Comparison of ENCODE assay signal across 19 cellular contexts in genomic region chr13:42977219-42977659, GRCh38. TPM values are rescaled to one million over a fixed set of nuclear protein-coding genes. Genes with fewer than 3 reads are reported as not detected.
DNase-seq lines count a peak whose midpoint lies in the region; ATAC-seq and TF ChIP-seq lines count a peak whose summit lies in the region.
"Had no signal": no experiment of that assay in that cellular context is flagged by ENCODE, and none has a peak within 500 bp of the region (broad histone marks: within the 10 kb centered on the region; RNA-seq: fewer than 3 reads in every experiment).

No MANE protein-coding gene starts in this region.

- no peak overlapping the region for H3K4me3 ChIP-seq in Caco-2 (ENCODE audit: low read depth, low read length)
- H3K4me3 ChIP-seq in ovary: no peak overlapping the region
- H3K4me3 ChIP-seq: HAP-1, left ventricle myocardium inferior, prostate gland, SJSA1, suprapubic skin had no signal

- POLR2A ChIA-PET in Caco-2 (lab: Charles Lee): no interaction called here
- POLR2A ChIA-PET in activated B cell treated with CpG ODN at 0.5 μM for 24 hours (lab: Charles Lee): interaction anchor here (0.5 to 2.1 kb wide), 4 partner anchors 15 to 1297 kb away, joined by 3 to 9 read pairs (median 4); partner anchors contain the start of genes DNAJC15 and EPSTI1

- CTCF ChIA-PET in Caco-2 (lab: Charles Lee) (no interaction called here), activated B cell treated with CpG ODN at 0.5 μM for 24 hours (lab: Charles Lee) (no interaction called here)

- H3K36me3 Mint-ChIP-seq in Caco-2 (ENCODE audit: insufficient read depth, unreplicated experiment) (peaks cover 28% of the 10 kb centered on the region), activated B cell treated with CpG ODN at 0.5 μM for 24 hours (ENCODE audit: low read depth) (peaks cover 34% of the 10 kb centered on the region)
- H3K36me3 Mint-ChIP-seq: brain had no signal

- H3K4me1 ChIP-seq in Caco-2 (peaks cover 78% of the 10 kb centered on the region), ovary (ENCODE audit: insufficient read depth) (no peaks in the 10 kb centered on the region)
- H3K4me1 ChIP-seq: left ventricle myocardium inferior, prostate gland, suprapubic skin had no signal

- H3K36me3 ChIP-seq in Caco-2 (ENCODE audit: control insufficient read depth, insufficient read depth, low read length) (no peaks in the 10 kb centered on the region), ovary (no peaks in the 10 kb centered on the region)
- H3K36me3 ChIP-seq: HAP-1, left ventricle myocardium inferior, prostate gland, SJSA1, suprapubic skin had no signal

- 90 to 100% (median 94%) methylated on average over 1 of the region's 1 CpG for WGBS in ovary, 3 donors

- BruUV-seq in Caco-2 (replicated peaks; lab: Mats Ljungman, UMichigan): no TSS peak

- H3K27ac Mint-ChIP-seq in Caco-2 (ENCODE audit: unreplicated experiment) (peak overlapping the region; percentile 13), activated B cell treated with CpG ODN at 0.5 μM for 24 hours (peak overlapping the region; percentile 42)
- H3K27ac Mint-ChIP-seq: brain had no signal

- no peaks in the 10 kb centered on the region for H3K9me3 ChIP-seq in Caco-2
- H3K9me3 ChIP-seq in ovary: no peaks in the 10 kb centered on the region
- H3K9me3 ChIP-seq: HAP-1, prostate gland, SJSA1, suprapubic skin had no signal

- H3K4me3 Mint-ChIP-seq in Caco-2 (ENCODE audit: unreplicated experiment): no peak overlapping the region
- peak overlapping the region; percentile 7 for H3K4me3 Mint-ChIP-seq in activated B cell treated with CpG ODN at 0.5 μM for 24 hours
- H3K4me3 Mint-ChIP-seq: brain had no signal

- no peak overlapping the region for H3K27ac ChIP-seq in ovary
- H3K27ac ChIP-seq: left ventricle myocardium inferior, prostate gland, SJSA1, suprapubic skin had no signal

- intact Hi-C loops in Caco-2 (cut with micrococcal nuclease; ENCODE audit: unreplicated experiment) (no loop called here), activated B cell treated with CpG ODN at 0.5 μM for 24 hours (cut with micrococcal nuclease) (loop anchor here (1.0 to 10.0 kb wide), 6 partner anchors 15 to 1665 kb away; partner anchors contain the start of genes EPSTI1 and NAA16), ovary (cut with DNase I) (no loop called here)

- ATAC-seq in GM18867 (IDR thresholded peaks at IDR 0.05; ENCODE audit: unreplicated experiment) (peak; percentile 61), HG03196 (IDR thresholded peaks at IDR 0.05; ENCODE audit: unreplicated experiment) (peak; percentile 68), activated B cell treated with CpG ODN at 0.5 μM for 24 hours (ENCODE audit: low read depth) (peak; percentile 97)

- H3K9me3 Mint-ChIP-seq in Caco-2 (ENCODE audit: unreplicated experiment) (peaks cover 13% of the 10 kb centered on the region), activated B cell treated with CpG ODN at 0.5 μM for 24 hours (peaks cover 4% of the 10 kb centered on the region)

- H3K4me1 Mint-ChIP-seq in Caco-2 (ENCODE audit: low read depth, unreplicated experiment) (peaks cover 64% of the 10 kb centered on the region), activated B cell treated with CpG ODN at 0.5 μM for 24 hours (peaks cover 25% of the 10 kb centered on the region)

- TF ChIP-seq EP300 in ovary (IDR thresholded peaks at IDR 0.05): no peak

- TF ChIP-seq POLR2A in ovary (IDR thresholded peaks at IDR 0.05): no peak

- DNase-seq in Caco-2 (no peak), activated B cell treated with CpG ODN at 0.5 μM for 24 hours (no peak), NCI-H2196 treated with DMSO at 0.1 percent for 48 hours (lab: John Stamatoyannopoulos, UW; ENCODE audit: unreplicated experiment) (no peak), ovary (no peak), NCI-H524 (lab: John Stamatoyannopoulos, UW) (no peak)
- DNase-seq in effector CD4-positive, alpha-beta T cell: no peak
- DNase-seq: activated CD8-positive, alpha-beta memory T cell treated with anti-CD3 and anti-CD28 coated beads for 24 hours; activated naive CD4-positive, alpha-beta T cell; left ventricle myocardium inferior; NCI-H2171; NK-92 treated with Interleukin-12 subunit alpha and Interleukin-12 subunit beta, amount 100 ng/mL, for 24 hours; stimulated activated CD4-positive, alpha-beta T cell treated with anti-CD3 and anti-CD28 coated beads, Interleukin-12 subunit alpha, Interleukin-12 subunit beta, amount 100 ng/mL, for 4 hours had no signal

- no peak for TF ChIP-seq CTCF in Caco-2 (IDR thresholded peaks at IDR 0.05; ENCODE audit: insufficient read depth in 1 of 2, low read depth in 1 of 2, low read length in 1 of 2, severe bottlenecking in 1 of 2, unreplicated experiment in 1 of 2)
- no peak for TF ChIP-seq CTCF in activated B cell treated with CpG ODN at 0.5 μM for 24 hours (IDR thresholded peaks at IDR 0.05)
- TF ChIP-seq CTCF in ovary (IDR thresholded peaks at IDR 0.05): no peak

- H3K27me3 ChIP-seq in Caco-2 (replicated peaks; ENCODE audit: control insufficient read depth, insufficient read depth, low read length) (no peaks in the 10 kb centered on the region), ovary (no peaks in the 10 kb centered on the region)
- H3K27me3 ChIP-seq: SJSA1, suprapubic skin had no signal

- H3K27me3 Mint-ChIP-seq in Caco-2 (ENCODE audit: insufficient read depth, unreplicated experiment): no peaks in the 10 kb centered on the region
- H3K27me3 Mint-ChIP-seq in activated B cell treated with CpG ODN at 0.5 μM for 24 hours: no peaks in the 10 kb centered on the region
- H3K27me3 Mint-ChIP-seq: brain had no signal

RNA-seq across cellular contexts. Expression of gene EPSTI1, which starts 14.8 kb away (rescaled TPM):
- total RNA-seq in Caco-2 (2022): 80.6 and 86.5 TPM in 2 replicates
- 30.6 and 32.8 TPM in 2 replicates for total RNA-seq in activated B cell treated with CpG ODN at 0.5 μM for 24 hours
- 10 to 100 TPM in 2 of 7 donors, 1 to 10 TPM in 5; 1.5 to 11.9 (median 5.4) TPM for total RNA-seq in ovary
- 10 to 100 TPM in 1 of 2 donors, 1 to 10 TPM in 1; 5.0 to 20.8 TPM for polyA plus RNA-seq in ovary

RNA-seq across cellular contexts. Expression of gene DNAJC15, which starts 46.1 kb away (rescaled TPM):
- total RNA-seq in Caco-2 (2022): 71.0 and 72.2 TPM in 2 replicates
- total RNA-seq in activated B cell treated with CpG ODN at 0.5 μM for 24 hours: 19.1 and 19.3 TPM in 2 replicates
- total RNA-seq in ovary: 1 to 10 TPM in 5 of 7 donors, under 1 TPM in 2; 0.23 to 6.2 (median 2.9) TPM
- 1 to 10 TPM; 2.2 to 4.6 TPM for polyA plus RNA-seq in ovary
